8 cellular contexts compared by ENCODE assay signal in the genomic region with DNA sequence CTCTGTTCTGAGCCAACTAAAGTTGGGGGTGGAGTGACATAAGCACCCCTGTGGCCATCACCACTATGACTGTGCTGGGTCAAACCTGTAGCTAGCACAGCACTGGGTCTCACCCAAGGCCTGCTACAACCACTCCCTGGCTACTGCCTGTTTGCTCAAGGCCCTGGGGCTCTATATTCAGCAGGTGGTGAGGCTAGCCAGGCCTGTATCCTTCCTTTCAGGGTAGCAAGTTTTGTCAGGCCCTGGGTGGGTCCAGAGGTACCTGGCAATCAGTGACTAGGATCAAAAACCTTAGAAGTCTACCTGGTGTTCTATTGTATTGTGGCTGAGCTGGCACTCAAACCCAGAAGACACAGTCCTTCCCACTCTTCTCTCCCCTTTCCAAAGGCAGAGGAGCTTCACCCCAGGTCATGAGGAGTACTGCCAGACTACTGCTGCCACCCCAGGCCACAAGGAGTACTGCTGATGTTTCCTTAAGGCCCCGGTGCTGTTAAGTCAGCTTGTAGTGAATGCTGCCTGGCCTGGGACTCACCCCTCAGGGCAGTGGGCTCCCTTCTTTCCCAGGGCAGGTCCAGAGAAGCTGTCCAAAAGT.
DNase-seq lines count a peak whose midpoint lies in the region; ATAC-seq lines count a peak whose summit lies in the region.

No MANE protein-coding gene starts in this region.

- DNase-seq in ELR (ENCODE audit: low read depth), result peak; percentile 13
- DNase-seq in cerebellar cortex (ENCODE audit: low spot score), result peak; percentile 4
- no peak for DNase-seq in DMS114 treated with DMSO at 0.1 percent for 48 hours (lab: John Stamatoyannopoulos, UW; ENCODE audit: unreplicated experiment)
- no peak for DNase-seq in ecto neural progenitor cell (ENCODE audit: low spot score)
- DNase-seq in NCI-H128 (lab: John Stamatoyannopoulos, UW; ENCODE audit: unreplicated experiment), result no peak
- DNase-seq in NCI-H1417 treated with DMSO at 0.1 percent for 48 hours (lab: John Stamatoyannopoulos, UW), result no peak

- ATAC-seq in GM21360 (IDR thresholded peaks at IDR 0.05; ENCODE audit: unreplicated experiment), result peak; percentile 70
- peak; percentile 83 for ATAC-seq in HG03521 (IDR thresholded peaks at IDR 0.05; ENCODE audit: unreplicated experiment)

Comparison
In these comparisons a context has a peak if more than half of its experiments do, and no peak if none do; other contexts are left out.
1. DNase-seq: peak in ELR (single experiment) and cerebellar cortex (single experiment); none in DMS114 treated with DMSO at 0.1 percent for 48 hours (single experiment), ecto neural progenitor cell (single experiment), NCI-H128 (single experiment) and NCI-H1417 treated with DMSO at 0.1 percent for 48 hours (single experiment).